7 cellular contexts compared by ENCODE assay signal in genomic region chr5:75190227-75190626, GRCh38.
"Had no signal": no experiment of that assay in that cellular context is flagged by ENCODE, and none has a peak within 500 bp of the region (broad histone marks: within the 10 kb centered on the region; RNA-seq: fewer than 3 reads in every experiment).

No MANE protein-coding gene starts in this region.

- H3K4me3 ChIP-seq: GM12878 had no signal

- ATAC-seq: GM12878 had no signal

- FAIRE-seq: GM12878, GM12891, GM12892, GM18507, GM19239 had no signal

- DNase-seq: GDM1, GF-D8 had no signal
